Comparison of ENCODE assay signal across 19 cellular contexts in genomic region chr7:27616914-27617548, GRCh38.
"Had no signal": no experiment of that assay in that cellular context is flagged by ENCODE, and none has a peak within 500 bp of the region (broad histone marks: within the 10 kb centered on the region; RNA-seq: fewer than 3 reads in every experiment).

No MANE protein-coding gene starts in this region.

- H3K4me1 ChIP-seq: heart right ventricle, thyroid gland had no signal

- H3K4me3 ChIP-seq: heart right ventricle, thyroid gland had no signal

- H3K27me3 ChIP-seq: heart right ventricle, thyroid gland had no signal

- DNase-seq: activated B cell treated with CpG ODN at 0.5 μM for 24 hours; activated CD4-positive, alpha-beta memory T cell treated with anti-CD3 and anti-CD28 coated beads for 36 hours; activated CD4-positive, alpha-beta T cell treated with anti-CD3 and anti-CD28 coated beads for 4 hours; activated gamma-delta T cell treated with Interleukin-2 at 50 U/mL for 16 hours; activated naive CD8-positive, alpha-beta T cell treated with anti-CD3 and anti-CD28 coated beads for 36 hours; activated T-cell treated with anti-CD3 and anti-CD28 coated beads for 4 hours; amniotic stem cell; endodermal cell; erythroblast; heart right ventricle; immature natural killer cell; midbrain; nephron progenitor cell; occipital lobe; retina; stimulated activated naive B cell treated with anti-CD40 and anti-IgM and Interleukin-4, amounts not matched to agents 10 μg/mL and 1 μg/mL and 100 μg/mL, for 72 hours; T-helper 1 cell; T-helper 9 cell; thyroid gland had no signal

- H3K27ac ChIP-seq: heart right ventricle, thyroid gland had no signal

- H3K9me3 ChIP-seq: thyroid gland had no signal

- ATAC-seq: heart right ventricle; stimulated activated naive B cell treated with anti-CD40 and anti-IgM and Interleukin-4, amounts not matched to agents 10 μg/mL and 1 μg/mL and 100 μg/mL, for 72 hours had no signal

- H3K36me3 ChIP-seq: thyroid gland had no signal
